Comparison of ENCODE assay signal across 6 cellular contexts in genomic region chr20:30406370-30406769, GRCh38.
DNase-seq lines count a peak whose midpoint lies in the region; TF ChIP-seq lines count a peak whose summit lies in the region.
"Not testable (repeated sequence)": the region's sequence is repeated elsewhere in the genome, so short reads cannot be mapped to it uniquely, and the experiment has no call there.

No MANE protein-coding gene starts in this region.

- not testable (repeated sequence) for H3K36me3 ChIP-seq in HEK293 (ENCODE audit: control insufficient read depth in 2 of 2, insufficient read depth in 1 of 2, low read length in 2 of 2); adipocyte (ENCODE audit: control insufficient read depth, insufficient read depth, low read length, severe bottlenecking)

- H3K4me3 ChIP-seq in HEK293 (ENCODE audit: low read depth, low read length); adipocyte (ENCODE audit: low read length): not testable (repeated sequence)

- POLR2A ChIA-PET in HEK293 (lab: Yijun Ruan, JAX) = not testable (repeated sequence)

- TF ChIP-seq CTCF in HEK293 (tag by site-specific recombination; IDR thresholded peaks at IDR 0.05); endothelial cell (IDR thresholded peaks at IDR 0.05; ENCODE audit: unreplicated experiment): not testable (repeated sequence)

- H3K4me1 Mint-ChIP-seq in endothelial cell (ENCODE audit: unreplicated experiment) = not testable (repeated sequence)

- DNase-seq in EH (ENCODE audit: low read depth) = peak; percentile 8
- DNase-seq in ELR (ENCODE audit: low read depth) = peak; percentile 26
- peak; percentile 6 for DNase-seq in adipocyte (ENCODE audit: low read depth)
- DNase-seq in endothelial cell (ENCODE audit: low spot score) = not testable (repeated sequence)
- DNase-seq in fibroblast of peridontal ligament (ENCODE audit: extremely low read depth) = peak; percentile 31

- H3K27ac Mint-ChIP-seq in endothelial cell (ENCODE audit: unreplicated experiment) = not testable (repeated sequence)

- H3K9me3 ChIP-seq in HEK293 (ENCODE audit: control insufficient read depth, insufficient read depth, low read depth, low read length) = not testable (repeated sequence)
- H3K9me3 ChIP-seq in adipocyte (ENCODE audit: control insufficient read depth, low read length) = peaks cover 12% of the 10 kb centered on the region

- peaks cover 31% of the 10 kb centered on the region for H3K36me3 Mint-ChIP-seq in endothelial cell (ENCODE audit: low read depth, unreplicated experiment)

- peaks cover 11% of the 10 kb centered on the region for H3K9me3 Mint-ChIP-seq in endothelial cell (ENCODE audit: unreplicated experiment)

- H3K4me1 ChIP-seq in HEK293 (ENCODE audit: control insufficient read depth, insufficient read depth, low read length); adipocyte (ENCODE audit: control insufficient read depth, insufficient read depth, low read length): not testable (repeated sequence)

- peak overlapping the region; percentile 56 for H3K4me3 Mint-ChIP-seq in endothelial cell (ENCODE audit: unreplicated experiment)

- H3K27ac ChIP-seq in HEK293 (ENCODE audit: extremely low read depth, low read depth, low read length) = not testable (repeated sequence)

- CTCF ChIA-PET in HEK293 (lab: Yijun Ruan, JAX) = not testable (repeated sequence)

- not testable (repeated sequence) for H3K27me3 ChIP-seq in adipocyte (replicated peaks; ENCODE audit: control insufficient read depth, insufficient read depth, low read length)

- not testable (repeated sequence) for H3K27me3 Mint-ChIP-seq in endothelial cell (ENCODE audit: unreplicated experiment)

- not testable (repeated sequence) for H3K9ac ChIP-seq in adipocyte (ENCODE audit: low read length)

TF ChIP-seq in HEK293, 187 proteins besides CTCF, POLR2A, EP300 and RAD21:
- TF ChIP-seq ZNF555 (tag by site-specific recombination; conservative IDR thresholded peaks at IDR 0.05) = peak; percentile 36
- TF ChIP-seq ZBTB8A (tag by site-specific recombination; IDR thresholded peaks at IDR 0.05) = peak; percentile 43; the same call in 1 of the 2 replicates
- peak; percentile 28 for TF ChIP-seq ZNF426 (tag by site-specific recombination; IDR thresholded peaks at IDR 0.05)
- peak; percentile 52 for TF ChIP-seq ZBTB11 (tag by site-specific recombination; conservative IDR thresholded peaks at IDR 0.05; ENCODE audit: low read depth)
- peak; percentile 62; the same call in 1 of the 2 replicates for TF ChIP-seq ZNF518A (tag by site-specific recombination; conservative IDR thresholded peaks at IDR 0.05; ENCODE audit: low read depth)
- TF ChIP-seq ZNF623 (tag by site-specific recombination; IDR thresholded peaks at IDR 0.05) = peak; percentile 27; the same call in 1 of the 2 replicates
- TF ChIP-seq ZNF394 (tag by site-specific recombination; IDR thresholded peaks at IDR 0.05; ENCODE audit: borderline replicate concordance) = peak; percentile 45; the same call in 1 of the 2 replicates
- TF ChIP-seq ZNF654 (tag by site-specific recombination; IDR thresholded peaks at IDR 0.05; ENCODE audit: low read depth) = 0 out of 2 replicates have a peak, but pooled peaks have one; percentile 12
- TF ChIP-seq REST (tag by site-specific recombination; IDR thresholded peaks at IDR 0.05) = peak; percentile 15; the same call in 1 of the 2 replicates
